In the genomic region with DNA sequence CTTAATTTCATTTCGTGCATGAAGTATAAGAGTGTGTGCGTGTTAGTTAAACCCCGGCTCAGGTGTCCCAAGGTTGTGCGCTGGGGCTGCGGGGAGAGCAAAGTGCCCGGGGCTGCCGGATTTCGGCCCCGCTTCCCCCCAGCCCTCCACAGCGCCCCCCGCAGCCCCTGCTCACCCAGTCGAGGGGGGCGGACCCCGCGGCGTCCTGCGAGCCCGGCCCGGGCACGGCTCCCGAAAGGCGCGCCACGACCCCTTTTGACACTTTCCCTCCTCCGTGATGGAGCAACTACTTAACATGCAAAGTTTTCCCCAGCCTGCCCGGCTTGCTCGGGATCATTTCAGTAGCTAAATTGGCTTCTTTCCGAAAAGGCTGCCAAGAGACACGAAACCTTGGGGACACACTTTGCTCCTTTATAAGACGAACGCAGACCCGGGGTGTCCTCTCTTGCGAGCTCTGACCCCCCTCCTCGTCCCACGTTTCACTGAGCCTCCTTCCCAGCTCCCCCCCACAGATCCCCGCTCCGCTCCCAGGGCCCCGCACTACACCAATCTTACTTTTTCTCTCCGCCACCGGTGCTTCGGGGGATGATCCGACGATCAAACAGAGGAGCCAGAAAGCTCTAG, we compare ENCODE assay signal across 8 cellular contexts. TPM values are rescaled to one million over a fixed set of nuclear protein-coding genes. Genes with fewer than 3 reads are reported as not detected.
DNase-seq lines count a peak whose midpoint lies in the region; ATAC-seq and TF ChIP-seq lines count a peak whose summit lies in the region.

No MANE protein-coding gene starts in this region.

- peaks cover 4% of the 10 kb centered on the region for H3K27me3 ChIP-seq in cardiac muscle cell

- H3K4me1 Mint-ChIP-seq in activated T-helper 17 cell treated with anti-CD3 and anti-CD28 coated beads, Interleukin-2, amount 50 U/mL, for 72 hours = peaks cover 18% of the 10 kb centered on the region

- peak overlapping the region; percentile 52 for H3K4me3 ChIP-seq in HFF-Myc (replicated peaks; ENCODE audit: low read depth, low read length)
- peak overlapping the region; percentile 35 for H3K4me3 ChIP-seq in cardiac muscle cell

- intact Hi-C loops in posterior vena cava (cut with DNase I) = no loop called here

- H3K36me3 ChIP-seq in cardiac muscle cell = no peaks in the 10 kb centered on the region

- peak overlapping the region; percentile 98 for H3K4me3 Mint-ChIP-seq in activated T-helper 17 cell treated with anti-CD3 and anti-CD28 coated beads, Interleukin-2, amount 50 U/mL, for 72 hours

- no peaks in the 10 kb centered on the region for H3K9me3 Mint-ChIP-seq in activated T-helper 17 cell treated with anti-CD3 and anti-CD28 coated beads, Interleukin-2, amount 50 U/mL, for 72 hours

- TF ChIP-seq CTCF in HFF-Myc (IDR thresholded peaks at IDR 0.05; ENCODE audit: low read depth, low read length, missing control alignments) (no peak), cardiac muscle cell (IDR thresholded peaks at IDR 0.05; ENCODE audit: low read depth, low read length) (peak; percentile 6)

- H3K9me3 ChIP-seq in cardiac muscle cell (ENCODE audit: low read depth) = no peaks in the 10 kb centered on the region

- ATAC-seq in activated T-helper 17 cell treated with anti-CD3 and anti-CD28 coated beads, Interleukin-2, amount 50 U/mL, for 72 hours (replicated peaks) = no peak
- ATAC-seq in HG02885 (IDR thresholded peaks at IDR 0.05; ENCODE audit: poor library complexity, unreplicated experiment) = no peak

- no peak overlapping the region for H3K27ac ChIP-seq in cardiac muscle cell

- peaks cover 3% of the 10 kb centered on the region for H3K27me3 Mint-ChIP-seq in activated T-helper 17 cell treated with anti-CD3 and anti-CD28 coated beads, Interleukin-2, amount 50 U/mL, for 72 hours

- H3K27ac Mint-ChIP-seq in activated T-helper 17 cell treated with anti-CD3 and anti-CD28 coated beads, Interleukin-2, amount 50 U/mL, for 72 hours = peak overlapping the region; percentile 94

- DNase-seq in Ammon's horn (ENCODE audit: low spot score) = peak; percentile 26
- no peak for DNase-seq in HFF-Myc (ENCODE audit: extremely low read depth, low read depth)
- DNase-seq in cardiac muscle cell (ENCODE audit: low read depth in 1 of 2, low spot score in 1 of 2) = peak; percentile 16 to 52
- peak; percentile 84 for DNase-seq in posterior vena cava (ENCODE audit: low spot score)
- no peak for DNase-seq in NCI-H1105 treated with DMSO at 0.1 percent for 48 hours (lab: John Stamatoyannopoulos, UW)
- no peak for DNase-seq in GM19238 (ENCODE audit: insufficient read length, low spot score)

- H3K36me3 Mint-ChIP-seq in activated T-helper 17 cell treated with anti-CD3 and anti-CD28 coated beads, Interleukin-2, amount 50 U/mL, for 72 hours (ENCODE audit: low read depth) = peaks cover 36% of the 10 kb centered on the region

- no peaks in the 10 kb centered on the region for H3K4me1 ChIP-seq in cardiac muscle cell (ENCODE audit: low read depth)

RNA-seq across cellular contexts. Expression of gene C17orf58, which starts 0.6 kb away (rescaled TPM):
- total RNA-seq in activated T-helper 17 cell treated with anti-CD3 and anti-CD28 coated beads, Interleukin-2, amount 50 U/mL, for 72 hours = 10 to 100 TPM; 25.9 to 27.3 TPM
- total RNA-seq in cardiac muscle cell (10.4 and 13.5 TPM in 2 replicates), posterior vena cava (10 to 100 TPM in 1 of 2 donors, 1 to 10 TPM in 1; 7.3 to 21.9 TPM)
- polyA plus RNA-seq in cardiac muscle cell = 13.5 and 24.1 TPM in 2 replicates

RNA-seq across cellular contexts. Expression of gene KPNA2, which starts 39.9 kb away (rescaled TPM):
- total RNA-seq in activated T-helper 17 cell treated with anti-CD3 and anti-CD28 coated beads, Interleukin-2, amount 50 U/mL, for 72 hours = 100 to 1,000 TPM; 136 to 227 TPM
- total RNA-seq in cardiac muscle cell = 64.2 and 200 TPM in 2 replicates
- polyA plus RNA-seq in cardiac muscle cell = 129 and 452 TPM in 2 replicates
- total RNA-seq in posterior vena cava = 10 to 100 TPM; 29.2 to 30.8 TPM

Comparison
In these comparisons a context has a peak if more than half of its experiments do, and no peak if none do; other contexts are left out.
1. DNase-seq: peak in Ammon's horn (single experiment), cardiac muscle cell (2 of 2) and posterior vena cava (single experiment); none in HFF-Myc (single experiment), NCI-H1105 treated with DMSO at 0.1 percent for 48 hours (single experiment) and GM19238 (single experiment).